ENCODE assay signal across 21 cellular contexts in genomic region chr2:187158452-187158851, GRCh38.
"Had no signal": no experiment of that assay in that cellular context is flagged by ENCODE, and none has a peak within 500 bp of the region (broad histone marks: within the 10 kb centered on the region; RNA-seq: fewer than 3 reads in every experiment).

No MANE protein-coding gene starts in this region.

- H3K4me3 Mint-ChIP-seq: memory B cell; mesothelial cell of epicardium; natural killer cell treated with Interleukin-12 subunit alpha and Interleukin-12 subunit beta and Interleukin-15 and Interleukin-18, amount 100 ng/mL, for 72 hours; stimulated activated memory B cell treated with anti-CD40 and anti-IgM and Interleukin-4, amounts not matched to agents 10 μg/mL and 1 μg/mL and 100 μg/mL, for 72 hours; stimulated activated naive CD8-positive, alpha-beta T cell treated with anti-CD3 and anti-CD28 coated beads, Interleukin-15, Interleukin-2, amounts not matched to agents 100 ng/mL and 50 ng/mL, for 24 hours had no signal

- H3K27ac ChIP-seq: lower lobe of right lung, neutrophil, tibial artery, upper lobe of left lung had no signal

- DNase-seq: heart left ventricle; hippocampal formation; kidney glomerular epithelial cell; lower lobe of right lung; posterior cingulate gyrus; spleen; stimulated activated CD4-positive, alpha-beta T cell treated with anti-CD3 and anti-CD28 coated beads, Interleukin-15, amount 100 ng/mL, for 24 hours; stimulated activated CD4-positive, alpha-beta T cell treated with anti-CD3 and anti-CD28 coated beads, Interleukin-1b, Interleukin-23, amount 100 ng/mL, for 48 hours; stimulated activated CD4-positive, alpha-beta T cell treated with anti-CD3 and anti-CD28 coated beads, Interleukin-4, amount 100 ng/mL, for 24 hours; tibial artery; upper lobe of left lung; uterus had no signal

- H3K36me3 Mint-ChIP-seq: memory B cell; natural killer cell treated with Interleukin-12 subunit alpha and Interleukin-12 subunit beta and Interleukin-15 and Interleukin-18, amount 100 ng/mL, for 72 hours; stimulated activated memory B cell treated with anti-CD40 and anti-IgM and Interleukin-4, amounts not matched to agents 10 μg/mL and 1 μg/mL and 100 μg/mL, for 72 hours had no signal

- H3K9me3 ChIP-seq: neutrophil, uterus had no signal

- H3K36me3 ChIP-seq: heart left ventricle, lower lobe of right lung, neutrophil, spleen, tibial artery, upper lobe of left lung, uterus had no signal

- H3K27me3 ChIP-seq: heart left ventricle, neutrophil, spleen, tibial artery, upper lobe of left lung, uterus had no signal

- H3K4me1 ChIP-seq: lower lobe of right lung, spleen, tibial artery, upper lobe of left lung, uterus had no signal

- H3K27me3 Mint-ChIP-seq: memory B cell; natural killer cell treated with Interleukin-12 subunit alpha and Interleukin-12 subunit beta and Interleukin-15 and Interleukin-18, amount 100 ng/mL, for 72 hours; stimulated activated memory B cell treated with anti-CD40 and anti-IgM and Interleukin-4, amounts not matched to agents 10 μg/mL and 1 μg/mL and 100 μg/mL, for 72 hours; stimulated activated naive CD8-positive, alpha-beta T cell treated with anti-CD3 and anti-CD28 coated beads, Interleukin-15, Interleukin-2, amounts not matched to agents 100 ng/mL and 50 ng/mL, for 24 hours had no signal

- ATAC-seq: esophagus mucosa; left lobe of liver; lower lobe of right lung; natural killer cell treated with Interleukin-12 subunit alpha and Interleukin-12 subunit beta and Interleukin-15 and Interleukin-18, amount 100 ng/mL, for 72 hours; sciatic nerve; stimulated activated memory B cell treated with anti-CD40 and anti-IgM and Interleukin-4, amounts not matched to agents 10 μg/mL and 1 μg/mL and 100 μg/mL, for 72 hours had no signal

- H3K4me3 ChIP-seq: heart left ventricle, lower lobe of right lung, spleen, tibial artery, upper lobe of left lung, uterus had no signal

- H3K4me1 Mint-ChIP-seq: memory B cell; mesothelial cell of epicardium; stimulated activated memory B cell treated with anti-CD40 and anti-IgM and Interleukin-4, amounts not matched to agents 10 μg/mL and 1 μg/mL and 100 μg/mL, for 72 hours had no signal

- H3K27ac Mint-ChIP-seq: memory B cell; mesothelial cell of epicardium; natural killer cell treated with Interleukin-12 subunit alpha and Interleukin-12 subunit beta and Interleukin-15 and Interleukin-18, amount 100 ng/mL, for 72 hours; stimulated activated memory B cell treated with anti-CD40 and anti-IgM and Interleukin-4, amounts not matched to agents 10 μg/mL and 1 μg/mL and 100 μg/mL, for 72 hours; stimulated activated naive CD8-positive, alpha-beta T cell treated with anti-CD3 and anti-CD28 coated beads, Interleukin-15, Interleukin-2, amounts not matched to agents 100 ng/mL and 50 ng/mL, for 24 hours had no signal
